Comparison of ENCODE assay signal across 17 cellular contexts in genomic region chr19:49932041-49932451, GRCh38. TPM values are rescaled to one million over a fixed set of nuclear protein-coding genes. Genes with fewer than 3 reads are reported as not detected.
DNase-seq lines count a peak whose midpoint lies in the region; ATAC-seq and TF ChIP-seq lines count a peak whose summit lies in the region.
"Had no signal": no experiment of that assay in that cellular context is flagged by ENCODE, and none has a peak within 500 bp of the region (broad histone marks: within the 10 kb centered on the region; RNA-seq: fewer than 3 reads in every experiment).

No MANE protein-coding gene starts in this region.

- ATAC-seq in stimulated activated naive CD8-positive, alpha-beta T cell treated with anti-CD3 and anti-CD28 coated beads, Interleukin-15, Interleukin-2, amounts not matched to agents 100 U/mL and 50 U/mL, for 24 hours: no peak
- ATAC-seq in GM18868 (IDR thresholded peaks at IDR 0.05; ENCODE audit: unreplicated experiment): no peak
- ATAC-seq: activated CD4-positive, CD25-positive, alpha-beta regulatory T cell treated with anti-CD3 and anti-CD28 coated beads, Interleukin-2, amount 50 U/mL, for 24 hours; heart left ventricle; left colon had no signal

- in situ Hi-C loops in GM13977 (cut with MboI; ENCODE audit: low pct_unique_long_range_greater_than_20kb, low sequenced_read_pairs, unreplicated experiment): loop anchor here (25.0 kb wide), 1 partner anchor 205 kb away; no protein-coding TSS in a partner anchor

- no peak overlapping the region for H3K27ac ChIP-seq in osteoblast (ENCODE audit: low read depth, low read length)
- H3K27ac ChIP-seq: heart left ventricle, tibial nerve had no signal

- peaks cover 5% of the 10 kb centered on the region for H3K36me3 ChIP-seq in osteoblast (ENCODE audit: insufficient read depth, low read length)

- peaks cover 4% of the 10 kb centered on the region for H3K9me3 Mint-ChIP-seq in stimulated activated naive CD8-positive, alpha-beta T cell treated with anti-CD3 and anti-CD28 coated beads, Interleukin-15, Interleukin-2, amounts not matched to agents 100 ng/mL and 50 ng/mL, for 24 hours
- no peaks in the 10 kb centered on the region for H3K9me3 Mint-ChIP-seq in activated CD4-positive, alpha-beta memory T cell treated with anti-CD3 and anti-CD28 coated beads for 36 hours

- no peak overlapping the region for H2AFZ ChIP-seq in osteoblast (ENCODE audit: low read length)

- POLR2A ChIA-PET in activated CD4-positive, alpha-beta memory T cell treated with anti-CD3 and anti-CD28 coated beads for 36 hours (lab: Charles Lee): no interaction called here

- H3K4me3 Mint-ChIP-seq in stimulated activated naive CD8-positive, alpha-beta T cell treated with anti-CD3 and anti-CD28 coated beads, Interleukin-15, Interleukin-2, amounts not matched to agents 100 ng/mL and 50 ng/mL, for 24 hours: peak overlapping the region; percentile 41
- H3K4me3 Mint-ChIP-seq in activated CD4-positive, alpha-beta memory T cell treated with anti-CD3 and anti-CD28 coated beads for 36 hours: peak overlapping the region; percentile 35

- H3K9me3 ChIP-seq in osteoblast (ENCODE audit: low read depth, low read length): no peaks in the 10 kb centered on the region
- H3K9me3 ChIP-seq: heart left ventricle, tibial nerve had no signal

- no peak overlapping the region for H3K4me3 ChIP-seq in osteoblast (ENCODE audit: insufficient read depth, low read length)
- H3K4me3 ChIP-seq: heart left ventricle, tibial nerve had no signal

- H3K79me2 ChIP-seq in osteoblast (ENCODE audit: insufficient read depth, low read length): peaks cover 20% of the 10 kb centered on the region

- intact Hi-C loops in activated CD4-positive, alpha-beta memory T cell treated with anti-CD3 and anti-CD28 coated beads for 36 hours (cut with micrococcal nuclease): no loop called here

- peak overlapping the region; percentile 33 for H3K27ac Mint-ChIP-seq in stimulated activated naive CD8-positive, alpha-beta T cell treated with anti-CD3 and anti-CD28 coated beads, Interleukin-15, Interleukin-2, amounts not matched to agents 100 ng/mL and 50 ng/mL, for 24 hours
- peak overlapping the region; percentile 38 for H3K27ac Mint-ChIP-seq in activated CD4-positive, alpha-beta memory T cell treated with anti-CD3 and anti-CD28 coated beads for 36 hours

- CTCF ChIA-PET in activated CD4-positive, alpha-beta memory T cell treated with anti-CD3 and anti-CD28 coated beads for 36 hours (lab: Charles Lee): interaction anchor here (1.6 kb wide), 1 partner anchor 46 kb away, joined by 4 read pairs; no protein-coding TSS in a partner anchor

- H3K4me2 ChIP-seq in osteoblast (ENCODE audit: insufficient read depth, low read length): no peak overlapping the region

- no peak for TF ChIP-seq CTCF in osteoblast (IDR thresholded peaks at IDR 0.05; ENCODE audit: extremely low read depth, low read depth, low read length)
- TF ChIP-seq CTCF in GM13977 (IDR thresholded peaks at IDR 0.05; ENCODE audit: extremely low read depth, insufficient read depth, missing control alignments): no peak

- no peaks in the 10 kb centered on the region for H3K27me3 ChIP-seq in osteoblast (ENCODE audit: insufficient read depth, low read length)
- H3K27me3 ChIP-seq: heart left ventricle, tibial nerve had no signal

- H4K20me1 ChIP-seq in osteoblast (ENCODE audit: insufficient read depth, low read length): peaks cover 6% of the 10 kb centered on the region

- peaks cover 48% of the 10 kb centered on the region for H3K36me3 Mint-ChIP-seq in stimulated activated naive CD8-positive, alpha-beta T cell treated with anti-CD3 and anti-CD28 coated beads, Interleukin-15, Interleukin-2, amounts not matched to agents 100 ng/mL and 50 ng/mL, for 24 hours (ENCODE audit: low read depth)
- H3K36me3 Mint-ChIP-seq in activated CD4-positive, alpha-beta memory T cell treated with anti-CD3 and anti-CD28 coated beads for 36 hours: peaks cover 39% of the 10 kb centered on the region

- DNase-seq in stimulated activated naive CD8-positive, alpha-beta T cell treated with anti-CD3 and anti-CD28 coated beads, Interleukin-15, Interleukin-2, amounts not matched to agents 100 U/mL and 50 U/mL, for 24 hours: no peak
- no peak for DNase-seq in activated CD4-positive, alpha-beta memory T cell treated with anti-CD3 and anti-CD28 coated beads for 36 hours
- DNase-seq in glomerular visceral epithelial cell (ENCODE audit: extremely low spot score) (peak; percentile 40), osteoblast (ENCODE audit: insufficient read length, low spot score, missing footprints) (no peak), GM13977 (ENCODE audit: low spot score) (no peak), T1000 (lab: John Stamatoyannopoulos, UW) (no peak)
- DNase-seq: caudate nucleus, DMS79, heart left ventricle, left colon, MM.1S, NCI-H2171 had no signal

- H3K4me1 Mint-ChIP-seq in stimulated activated naive CD8-positive, alpha-beta T cell treated with anti-CD3 and anti-CD28 coated beads, Interleukin-15, Interleukin-2, amounts not matched to agents 100 ng/mL and 50 ng/mL, for 24 hours (ENCODE audit: low read depth): peaks cover 59% of the 10 kb centered on the region
- H3K4me1 Mint-ChIP-seq in activated CD4-positive, alpha-beta memory T cell treated with anti-CD3 and anti-CD28 coated beads for 36 hours (ENCODE audit: low read depth): peaks cover 55% of the 10 kb centered on the region

- no peaks in the 10 kb centered on the region for H3K27me3 Mint-ChIP-seq in stimulated activated naive CD8-positive, alpha-beta T cell treated with anti-CD3 and anti-CD28 coated beads, Interleukin-15, Interleukin-2, amounts not matched to agents 100 ng/mL and 50 ng/mL, for 24 hours
- peaks cover 5% of the 10 kb centered on the region for H3K27me3 Mint-ChIP-seq in activated CD4-positive, alpha-beta memory T cell treated with anti-CD3 and anti-CD28 coated beads for 36 hours

- peaks cover 3% of the 10 kb centered on the region for H3K4me1 ChIP-seq in osteoblast (ENCODE audit: insufficient read depth, low read length)

RNA-seq across cellular contexts. Expression of gene NUP62, which starts 2.7 kb away (rescaled TPM):
- total RNA-seq in activated CD4-positive, alpha-beta memory T cell treated with anti-CD3 and anti-CD28 coated beads for 36 hours: 100 to 1,000 TPM; 160 to 171 TPM
- total RNA-seq in osteoblast: 21.2 and 22.8 TPM in 2 replicates

RNA-seq across cellular contexts. Expression of gene ATF5, which starts 3.0 kb away (rescaled TPM):
- 10 to 100 TPM; 24.5 to 25.8 TPM for total RNA-seq in activated CD4-positive, alpha-beta memory T cell treated with anti-CD3 and anti-CD28 coated beads for 36 hours
- 6.2 and 8.3 TPM in 2 replicates for total RNA-seq in osteoblast

RNA-seq across cellular contexts. Expression of gene SIGLEC11, which starts 28.9 kb away (rescaled TPM):
- not detected for total RNA-seq in activated CD4-positive, alpha-beta memory T cell treated with anti-CD3 and anti-CD28 coated beads for 36 hours
- under 0.01 TPM in 1 of 2 replicates, not detected in the other for total RNA-seq in osteoblast
- total RNA-seq: HT1080 had no signal

RNA-seq across cellular contexts. Expression of gene IL4I1, which starts 35.4 kb away (rescaled TPM):
- 100 to 1,000 TPM; 108 to 111 TPM for total RNA-seq in activated CD4-positive, alpha-beta memory T cell treated with anti-CD3 and anti-CD28 coated beads for 36 hours
- total RNA-seq in osteoblast: 0.29 and 1.4 TPM in 2 replicates

RNA-seq across cellular contexts. Expression of gene TBC1D17, which starts 54.5 kb away (rescaled TPM):
- total RNA-seq in activated CD4-positive, alpha-beta memory T cell treated with anti-CD3 and anti-CD28 coated beads for 36 hours: 10 to 100 TPM; 32.5 to 34.7 TPM
- 21.4 and 26.5 TPM in 2 replicates for total RNA-seq in osteoblast
